Comparison of ENCODE assay signal across 33 cellular contexts in the genomic region with DNA sequence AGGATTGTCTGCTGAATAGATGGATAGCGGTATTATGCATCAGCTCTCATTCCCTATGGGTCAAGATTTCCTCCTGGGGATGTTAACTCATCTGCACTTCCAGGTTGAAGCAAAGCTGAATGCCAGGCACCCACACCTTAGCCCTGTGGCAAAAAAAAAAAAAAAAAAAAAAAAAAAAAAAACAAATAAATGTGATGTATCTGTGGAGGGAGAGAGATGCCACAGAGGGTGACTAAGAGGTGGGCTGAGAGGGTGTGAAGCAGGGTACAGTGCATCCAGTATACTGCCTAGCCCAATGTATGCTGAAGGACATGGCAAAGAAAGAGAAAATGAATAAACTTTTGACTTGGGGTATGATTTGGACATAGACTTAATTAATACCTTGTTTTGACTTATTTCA.
"Had no signal": no experiment of that assay in that cellular context is flagged by ENCODE, and none has a peak within 500 bp of the region (broad histone marks: within the 10 kb centered on the region; RNA-seq: fewer than 3 reads in every experiment).

No MANE protein-coding gene starts in this region.

- H3K4me3 ChIP-seq: ascending aorta, esophagus muscularis mucosa, heart left ventricle, pancreas, prostate gland, sigmoid colon, stomach, tibial nerve had no signal

- H3K4me3 Mint-ChIP-seq: activated CD4-positive, alpha-beta memory T cell treated with anti-CD3 and anti-CD28 coated beads for 36 hours; activated naive CD4-positive, alpha-beta T cell treated with anti-CD3 and anti-CD28 coated beads, Interleukin-2, amount 10 ng/mL, durations not matched to agents 7 days and 5 days; activated naive CD8-positive, alpha-beta T cell treated with anti-CD3 and anti-CD28 coated beads, Interleukin-2, amount 10 ng/mL, durations not matched to agents 7 days and 5 days; activated T-cell treated with anti-CD3 and anti-CD28 coated beads, Interleukin-2, amount 50 U/mL, for 24 hours; dendritic cell treated with granulocyte-macrophage colony-stimulating factor and Interleukin-4, amounts not matched to agents 40 ng/mL and 50 ng/mL, for 4 days; immature natural killer cell; naive thymus-derived CD4-positive, alpha-beta T cell; stimulated activated naive B cell treated with anti-CD40 and anti-IgM and Interleukin-4, amounts not matched to agents 10 μg/mL and 1 μg/mL and 100 μg/mL, for 72 hours; T-helper 2 cell treated with Interferon-gamma antibody and Interleukin-4, amounts not matched to agents 5 μg/mL and 100 μg/mL, for 36 hours had no signal

- H3K9me3 Mint-ChIP-seq: activated naive CD4-positive, alpha-beta T cell treated with anti-CD3 and anti-CD28 coated beads, Interleukin-2, amount 10 ng/mL, durations not matched to agents 7 days and 5 days; activated T-cell treated with anti-CD3 and anti-CD28 coated beads, Interleukin-2, amount 50 U/mL, for 24 hours; immature natural killer cell; T-helper 2 cell treated with Interferon-gamma antibody and Interleukin-4, amounts not matched to agents 5 μg/mL and 100 μg/mL, for 36 hours had no signal

- H3K36me3 Mint-ChIP-seq: activated CD4-positive, alpha-beta memory T cell treated with anti-CD3 and anti-CD28 coated beads for 36 hours; activated naive CD4-positive, alpha-beta T cell treated with anti-CD3 and anti-CD28 coated beads, Interleukin-2, amount 10 ng/mL, durations not matched to agents 7 days and 5 days; activated naive CD8-positive, alpha-beta T cell treated with anti-CD3 and anti-CD28 coated beads, Interleukin-2, amount 10 ng/mL, durations not matched to agents 7 days and 5 days; immature natural killer cell; naive thymus-derived CD4-positive, alpha-beta T cell; stimulated activated naive B cell treated with anti-CD40 and anti-IgM and Interleukin-4, amounts not matched to agents 10 μg/mL and 1 μg/mL and 100 μg/mL, for 72 hours had no signal

- DNase-seq: activated CD4-positive, alpha-beta memory T cell treated with anti-CD3 and anti-CD28 coated beads for 36 hours; activated CD4-positive, alpha-beta T cell treated with anti-CD3 and anti-CD28 coated beads for 4 hours; activated CD8-positive, alpha-beta memory T cell treated with anti-CD3 and anti-CD28 coated beads, Interleukin-2, amount 50 U/mL, for 48 hours; activated gamma-delta T cell; activated naive CD4-positive, alpha-beta T cell treated with anti-CD3 and anti-CD28 coated beads, Interleukin-2, amount 10 ng/mL, durations not matched to agents 7 days and 5 days; activated naive CD8-positive, alpha-beta T cell treated with anti-CD3 and anti-CD28 coated beads, Interleukin-2, amount 10 ng/mL, durations not matched to agents 7 days and 5 days; activated T-cell treated with anti-CD3 and anti-CD28 coated beads, Interleukin-2, amount 50 U/mL, for 24 hours; brain microvascular endothelial cell; caudate nucleus; effector CD4-positive, alpha-beta T cell; foreskin keratinocyte; heart left ventricle; hypothalamus; immature natural killer cell; kidney; left colon; midbrain; naive thymus-derived CD4-positive, alpha-beta T cell; pancreas; retina; sigmoid colon; small intestine; stimulated activated CD4-positive, alpha-beta T cell treated with anti-CD3 and anti-CD28 coated beads, Interleukin-1b, Interleukin-23, amount 100 ng/mL, for 48 hours; stimulated activated CD4-positive, alpha-beta T cell treated with anti-CD3 and anti-CD28 coated beads, Interleukin-4, amount 100 ng/mL, for 4 hours; stimulated activated CD8-positive, alpha-beta memory T cell treated with anti-CD3 and anti-CD28 coated beads, Interleukin-4, amount 100 ng/mL, for 48 hours; stimulated activated naive B cell treated with anti-CD40 and anti-IgM and Interleukin-4, amounts not matched to agents 10 μg/mL and 1 μg/mL and 100 μg/mL, for 72 hours; stomach had no signal

- H3K27ac ChIP-seq: ascending aorta, brain microvascular endothelial cell, esophagus muscularis mucosa, foreskin keratinocyte, heart left ventricle, pancreas, prostate gland, tibial nerve had no signal

- H3K4me1 ChIP-seq: foreskin keratinocyte, pancreas, prostate gland had no signal

- H3K27ac Mint-ChIP-seq: activated CD4-positive, alpha-beta memory T cell treated with anti-CD3 and anti-CD28 coated beads for 36 hours; activated naive CD4-positive, alpha-beta T cell treated with anti-CD3 and anti-CD28 coated beads, Interleukin-2, amount 10 ng/mL, durations not matched to agents 7 days and 5 days; activated naive CD8-positive, alpha-beta T cell treated with anti-CD3 and anti-CD28 coated beads, Interleukin-2, amount 10 ng/mL, durations not matched to agents 7 days and 5 days; activated T-cell treated with anti-CD3 and anti-CD28 coated beads, Interleukin-2, amount 50 U/mL, for 24 hours; dendritic cell treated with granulocyte-macrophage colony-stimulating factor and Interleukin-4, amounts not matched to agents 40 ng/mL and 50 ng/mL, for 4 days; immature natural killer cell; naive thymus-derived CD4-positive, alpha-beta T cell; stimulated activated naive B cell treated with anti-CD40 and anti-IgM and Interleukin-4, amounts not matched to agents 10 μg/mL and 1 μg/mL and 100 μg/mL, for 72 hours; T-helper 2 cell treated with Interferon-gamma antibody and Interleukin-4, amounts not matched to agents 5 μg/mL and 100 μg/mL, for 36 hours had no signal

- ATAC-seq: foreskin keratinocyte; heart left ventricle; left colon; naive thymus-derived CD4-positive, alpha-beta T cell; pancreas; stimulated activated naive B cell treated with anti-CD40 and anti-IgM and Interleukin-4, amounts not matched to agents 10 μg/mL and 1 μg/mL and 100 μg/mL, for 72 hours had no signal

- H3K9me3 ChIP-seq: pancreas, prostate gland, sigmoid colon, tibial nerve had no signal

- FAIRE-seq: kidney, pancreas, small intestine had no signal

- H3K36me3 ChIP-seq: ascending aorta, brain microvascular endothelial cell, esophagus muscularis mucosa, heart left ventricle, pancreas, prostate gland, sigmoid colon, stomach, tibial nerve had no signal

- H3K4me1 Mint-ChIP-seq: activated naive CD4-positive, alpha-beta T cell treated with anti-CD3 and anti-CD28 coated beads, Interleukin-2, amount 10 ng/mL, durations not matched to agents 7 days and 5 days; activated naive CD8-positive, alpha-beta T cell treated with anti-CD3 and anti-CD28 coated beads, Interleukin-2, amount 10 ng/mL, durations not matched to agents 7 days and 5 days; immature natural killer cell; naive thymus-derived CD4-positive, alpha-beta T cell; stimulated activated naive B cell treated with anti-CD40 and anti-IgM and Interleukin-4, amounts not matched to agents 10 μg/mL and 1 μg/mL and 100 μg/mL, for 72 hours had no signal

- H3K27me3 ChIP-seq: ascending aorta, brain microvascular endothelial cell, esophagus muscularis mucosa, heart left ventricle, pancreas, sigmoid colon, stomach, tibial nerve had no signal
